ENCODE assay signal across 16 cellular contexts in the genomic region with DNA sequence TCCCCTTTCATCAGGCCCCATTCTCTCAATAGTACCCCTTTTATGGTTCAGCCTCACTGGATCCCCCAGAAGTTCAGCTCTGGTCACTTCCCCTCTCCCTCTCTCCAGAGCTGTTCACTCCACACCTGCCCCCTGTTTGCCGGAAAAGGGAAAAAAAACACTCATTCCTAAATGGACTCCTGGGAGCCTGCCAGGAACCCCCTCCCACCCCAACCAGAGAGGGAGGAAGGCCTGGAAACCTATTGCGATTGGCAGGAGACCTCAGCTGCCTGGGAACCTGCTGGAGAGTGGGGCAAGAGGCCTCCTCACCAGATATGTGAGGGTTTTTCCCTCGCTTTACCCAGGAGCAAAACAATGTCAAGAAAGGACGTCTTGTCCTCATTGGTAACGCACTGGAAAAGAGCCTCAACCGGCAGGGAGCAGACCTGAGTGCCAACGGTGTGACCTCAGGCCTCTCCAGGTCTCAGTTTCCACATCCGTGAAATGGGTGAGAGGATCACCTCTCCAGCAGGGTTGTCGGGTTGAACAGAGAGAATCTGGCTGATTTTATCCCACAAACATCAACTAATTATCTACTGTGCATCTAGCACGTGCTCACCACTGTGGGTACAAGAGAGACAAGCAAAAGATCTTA. TPM values are rescaled to one million over a fixed set of nuclear protein-coding genes. Genes with fewer than 3 reads are reported as not detected.
A peak's percentile ranks its signal among the peaks of the same experiment; 100 is the strongest.
DNase-seq lines count a peak whose midpoint lies in the region; ATAC-seq and TF ChIP-seq lines count a peak whose summit lies in the region.
"Had no signal": no experiment of that assay in that cellular context is flagged by ENCODE, and none has a peak within 500 bp of the region (broad histone marks: within the 10 kb centered on the region; RNA-seq: fewer than 3 reads in every experiment).

No MANE protein-coding gene starts in this region.

- peaks cover 13% of the 10 kb centered on the region for H3K27me3 ChIP-seq in H7 (ENCODE audit: control insufficient read depth, insufficient read depth, low read length)
- H3K27me3 ChIP-seq in OCI-LY1 (ENCODE audit: insufficient read depth, low read length), result no peaks in the 10 kb centered on the region
- no peaks in the 10 kb centered on the region for H3K27me3 ChIP-seq in naive thymus-derived CD4-positive, alpha-beta T cell (ENCODE audit: control insufficient read depth in 2 of 2, insufficient read depth in 2 of 2, low read length in 2 of 2)

- peak overlapping the region in 5 of 9 donors; percentile 66 to 76 (median 67) for H3K27ac Mint-ChIP-seq in naive thymus-derived CD4-positive, alpha-beta T cell
- H3K27ac Mint-ChIP-seq: activated CD4-positive, alpha-beta T cell treated with anti-CD3 and anti-CD28 coated beads for 36 hours; CD8-positive, alpha-beta T cell had no signal

- peak; percentile 16 for DNase-seq in NCI-H2227 (lab: John Stamatoyannopoulos, UW; ENCODE audit: unreplicated experiment)
- no peak for DNase-seq in NCI-H2227 treated with DMSO at 0.1 percent for 48 hours (lab: John Stamatoyannopoulos, UW)
- DNase-seq in H7, result peak; percentile 50
- no peak for DNase-seq in naive thymus-derived CD4-positive, alpha-beta T cell
- no peak for DNase-seq in AG08396 (ENCODE audit: low spot score)
- DNase-seq in NOMO-1 (lab: John Stamatoyannopoulos, UW; ENCODE audit: unreplicated experiment in 2 of 2), result no peak
- DNase-seq: activated CD4-positive, alpha-beta T cell treated with anti-CD3 and anti-CD28 coated beads for 36 hours; brain microvascular endothelial cell; CD8-positive, alpha-beta T cell; cortex of kidney; NCI-H187 treated with DMSO at 0.1 percent for 48 hours; NCI-H510A treated with DMSO at 0.1 percent for 48 hours; occipital lobe; PC-9 had no signal

- H3K36me3 ChIP-seq in H7 (replicated peaks; ENCODE audit: control insufficient read depth, insufficient read depth, low read length) (no peaks in the 10 kb centered on the region), OCI-LY1 (ENCODE audit: insufficient read depth, low read length) (peaks cover 91% of the 10 kb centered on the region)
- peaks cover 0 to 7% (median 0%) of the 10 kb centered on the region in 3 experiments for H3K36me3 ChIP-seq in naive thymus-derived CD4-positive, alpha-beta T cell (ENCODE audit: control insufficient read depth in 2 of 3, insufficient read depth in 3 of 3, low read length in 3 of 3)
- H3K36me3 ChIP-seq: brain microvascular endothelial cell had no signal

- peaks cover 75% of the 10 kb centered on the region for H3K4me1 ChIP-seq in OCI-LY1 (ENCODE audit: insufficient read depth, low read length, severe bottlenecking)
- peaks cover 1 to 54% of the 10 kb centered on the region in 2 donors for H3K4me1 ChIP-seq in naive thymus-derived CD4-positive, alpha-beta T cell (ENCODE audit: control insufficient read depth in 2 of 2, insufficient read depth in 2 of 2, low read length in 2 of 2)

- H3K4me3 ChIP-seq in H7 (ENCODE audit: insufficient read depth, low read depth, low read length) (no peak overlapping the region), OCI-LY1 (ENCODE audit: low read depth, low read length, poor library complexity, severe bottlenecking) (peak overlapping the region; percentile 73)
- no peak overlapping the region for H3K4me3 ChIP-seq in naive thymus-derived CD4-positive, alpha-beta T cell (ENCODE audit: low read length)
- H3K4me3 ChIP-seq: PC-9 had no signal

- peak overlapping the region in 3 of 10 donors; percentile 13 to 42 (median 15) for H3K4me3 Mint-ChIP-seq in naive thymus-derived CD4-positive, alpha-beta T cell
- H3K4me3 Mint-ChIP-seq: activated CD4-positive, alpha-beta T cell treated with anti-CD3 and anti-CD28 coated beads for 36 hours; CD8-positive, alpha-beta T cell had no signal

- peak overlapping the region; percentile 99 for H3K27ac ChIP-seq in OCI-LY1 (ENCODE audit: low read depth, low read length, poor library complexity, severe bottlenecking)
- no peak overlapping the region for H3K27ac ChIP-seq in naive thymus-derived CD4-positive, alpha-beta T cell (ENCODE audit: low read depth, low read length)
- H3K27ac ChIP-seq: brain microvascular endothelial cell, PC-9 had no signal

- intact Hi-C loops in naive thymus-derived CD4-positive, alpha-beta T cell (cut with micrococcal nuclease), result no loop called here

- CTCF ChIA-PET in naive thymus-derived CD4-positive, alpha-beta T cell (lab: Charles Lee), result interaction anchor here (1.5 kb wide), 1 partner anchor 13 kb away, joined by 6 read pairs; no protein-coding TSS in a partner anchor

- peak; percentile 15; the same call in 1 of the 2 replicates for TF ChIP-seq CTCF in OCI-LY1 (IDR thresholded peaks at IDR 0.05; ENCODE audit: low read length)

- H3K36me3 Mint-ChIP-seq in naive thymus-derived CD4-positive, alpha-beta T cell, result peaks cover 0 to 9% (median 0%) of the 10 kb centered on the region in 5 donors
- H3K36me3 Mint-ChIP-seq: CD8-positive, alpha-beta T cell had no signal

- H3K4me2 ChIP-seq in OCI-LY1 (ENCODE audit: low read length), result peak overlapping the region; percentile 97
- H3K4me2 ChIP-seq: PC-9 had no signal

- no peaks in the 10 kb centered on the region for H4K20me1 ChIP-seq in OCI-LY1 (ENCODE audit: insufficient read depth, low read length)

- ATAC-seq in naive thymus-derived CD4-positive, alpha-beta T cell, result no peak
- no peak for ATAC-seq in GM19328 (IDR thresholded peaks at IDR 0.05; ENCODE audit: unreplicated experiment)
- ATAC-seq: activated CD4-positive, alpha-beta T cell treated with anti-CD3 and anti-CD28 coated beads for 36 hours; CD8-positive, alpha-beta T cell had no signal

- H3K9ac ChIP-seq in OCI-LY1 (ENCODE audit: low read length), result peak overlapping the region; percentile 85

- H3K27me3 Mint-ChIP-seq in naive thymus-derived CD4-positive, alpha-beta T cell, result peaks cover 0 to 7% (median 0%) of the 10 kb centered on the region in 5 donors
- H3K27me3 Mint-ChIP-seq: activated CD4-positive, alpha-beta T cell treated with anti-CD3 and anti-CD28 coated beads for 36 hours had no signal

- H3K4me1 Mint-ChIP-seq in naive thymus-derived CD4-positive, alpha-beta T cell, result peaks cover 0 to 50% (median 19%) of the 10 kb centered on the region in 7 donors

- H3K79me2 ChIP-seq in OCI-LY1 (ENCODE audit: insufficient read depth, low read length), result peaks cover 86% of the 10 kb centered on the region

- POLR2A ChIA-PET in naive thymus-derived CD4-positive, alpha-beta T cell (lab: Charles Lee), result interaction anchor here (1.0 kb wide), 1 partner anchor 124 kb away, joined by 4 read pairs; the partner anchor contains the start of gene DDX54

- no peaks in the 10 kb centered on the region for H3K9me3 Mint-ChIP-seq in naive thymus-derived CD4-positive, alpha-beta T cell
- H3K9me3 Mint-ChIP-seq: CD8-positive, alpha-beta T cell had no signal

- no peaks in the 10 kb centered on the region for H3K9me2 ChIP-seq in OCI-LY1 (ENCODE audit: low read depth, low read length)

- peaks cover 10% of the 10 kb centered on the region for H3F3A ChIP-seq in OCI-LY1 (ENCODE audit: insufficient read depth, low read length)

- no peak overlapping the region for H2AFZ ChIP-seq in OCI-LY1 (ENCODE audit: low read length)
- H2AFZ ChIP-seq: PC-9 had no signal

- H3K9me3 ChIP-seq in OCI-LY1 (ENCODE audit: low read length), result no peaks in the 10 kb centered on the region
- H3K9me3 ChIP-seq in naive thymus-derived CD4-positive, alpha-beta T cell (ENCODE audit: control insufficient read depth in 2 of 3, low read length in 3 of 3), result no peaks in the 10 kb centered on the region

RNA-seq across cellular contexts. Expression of gene DTX1, which starts 4.6 kb away (rescaled TPM):
- 1.00 and 2.5 TPM in 2 replicates for total RNA-seq in H7 (2014; rRNA removed; shearing (Covaris generic))
- 10 to 100 TPM in 2 of 5 experiments, 1 to 10 TPM in 2, not detected in 1; 4.2 to 15.8 (median 8.8) TPM for total RNA-seq in naive thymus-derived CD4-positive, alpha-beta T cell
- polyA plus RNA-seq in naive thymus-derived CD4-positive, alpha-beta T cell, result 1 to 10 TPM in 1 of 2 donors, under 1 TPM in 1; 0.80 to 4.2 TPM

Comparison
In these comparisons a context has a peak if more than half of its experiments do, and no peak if none do; other contexts are left out.
1. DNase-seq: peak in NCI-H2227 (single experiment) and H7 (single experiment); none in NCI-H2227 treated with DMSO at 0.1 percent for 48 hours (single experiment), naive thymus-derived CD4-positive, alpha-beta T cell (0 of 9), AG08396 (single experiment) and NOMO-1 (0 of 2).